In genomic region chr4:93201471-93201870, GRCh38 we compare ENCODE assay signal across 21 cellular contexts.
A peak's percentile ranks its signal among the peaks of the same experiment; 100 is the strongest.
DNase-seq lines count a peak whose midpoint lies in the region; ATAC-seq and TF ChIP-seq lines count a peak whose summit lies in the region.
"Had no signal": no experiment of that assay in that cellular context is flagged by ENCODE, and none has a peak within 500 bp of the region (broad histone marks: within the 10 kb centered on the region; RNA-seq: fewer than 3 reads in every experiment).

No MANE protein-coding gene starts in this region.

- H3K9me3 ChIP-seq in suprapubic skin = no peaks in the 10 kb centered on the region
- H3K9me3 ChIP-seq: A549 had no signal

- no peaks in the 10 kb centered on the region for H3K4me1 ChIP-seq in suprapubic skin
- H3K4me1 ChIP-seq: A549 had no signal

- H3K27ac ChIP-seq in suprapubic skin = no peak overlapping the region
- H3K27ac ChIP-seq: 22Rv1, A549, C4-2B, HL-60 had no signal

- peak; percentile 46 for DNase-seq in DMS 273 (lab: John Stamatoyannopoulos, UW; ENCODE audit: unreplicated experiment)
- DNase-seq in DMS 273 treated with DMSO at 0.1 percent for 48 hours (lab: John Stamatoyannopoulos, UW) = no peak
- peak; percentile 58 to 83 for DNase-seq in NCI-H446 (lab: John Stamatoyannopoulos, UW)
- no peak for DNase-seq in WTC11 (ENCODE audit: low spot score)
- DNase-seq in superior temporal gyrus (ENCODE audit: extremely low spot score) = peak; percentile 17
- no peak for DNase-seq in KG1 (lab: John Stamatoyannopoulos, UW)
- no peak for DNase-seq in suprapubic skin (ENCODE audit: low spot score in 2 of 2)
- no peak for DNase-seq in stimulated activated CD4-positive, alpha-beta T cell treated with anti-CD3 and anti-CD28 coated beads, Interleukin-4, amount 100 ng/mL, for 1 hour
- DNase-seq: AML-193; Calu3; CD4-positive, alpha-beta memory T cell; DMS153; DMS79; GF-D8; HCEC 1CT; IMR-90 had no signal

- no peaks in the 10 kb centered on the region for H3K36me3 ChIP-seq in suprapubic skin

- H3K27ac Mint-ChIP-seq in WTC11 = peak overlapping the region; percentile 88
- H3K27ac Mint-ChIP-seq: CD4-positive, alpha-beta memory T cell; GM23338 had no signal

- H3K4me1 Mint-ChIP-seq in WTC11 = peaks cover 28% of the 10 kb centered on the region
- H3K4me1 Mint-ChIP-seq: CD4-positive, alpha-beta memory T cell had no signal

- peaks cover 4% of the 10 kb centered on the region; the same call in 1 of the 2 replicates for H3K9me3 Mint-ChIP-seq in WTC11
- H3K9me3 Mint-ChIP-seq: GM23338 had no signal

- H3K27me3 Mint-ChIP-seq in WTC11 (ENCODE audit: low read depth) = no peaks in the 10 kb centered on the region
- H3K27me3 Mint-ChIP-seq: CD4-positive, alpha-beta memory T cell had no signal

- no peak for TF ChIP-seq CTCF in WTC11 (IDR thresholded peaks at IDR 0.05)
- TF ChIP-seq CTCF in suprapubic skin (IDR thresholded peaks at IDR 0.05) = no peak

- CTCF ChIA-PET in WTC11 (lab: Charles Lee) = interaction anchor here (2.0 kb wide), 1 partner anchor 43 kb away, joined by 9 read pairs; no protein-coding TSS in a partner anchor

- WGBS in suprapubic skin = 24% methylated on average over 4 of the region's 4 CpGs

- TF ChIP-seq POLR2A in suprapubic skin (IDR thresholded peaks at IDR 0.05) = no peak

- H3K36me3 Mint-ChIP-seq in WTC11 = no peaks in the 10 kb centered on the region
- H3K36me3 Mint-ChIP-seq: CD4-positive, alpha-beta memory T cell had no signal

- TF ChIP-seq EP300 in suprapubic skin (IDR thresholded peaks at IDR 0.05) = no peak

- H3K4me3 ChIP-seq in suprapubic skin = no peak overlapping the region
- H3K4me3 ChIP-seq: A549, GM23338 had no signal

- POLR2A ChIA-PET in WTC11 (lab: Charles Lee) = no interaction called here

- no peaks in the 10 kb centered on the region for H3K27me3 ChIP-seq in suprapubic skin

- H3K4me3 Mint-ChIP-seq in WTC11 = no peak overlapping the region
- H3K4me3 Mint-ChIP-seq: CD4-positive, alpha-beta memory T cell; GM23338 had no signal

- no peak for ATAC-seq in WTC11
- ATAC-seq: A549, GM23338 had no signal

TF ChIP-seq in WTC11, 78 proteins besides CTCF, POLR2A, EP300 and RAD21:
- TF ChIP-seq JAZF1 (CRISPR knock-in tag; IDR thresholded peaks at IDR 0.05) (no peak), NFYB (CRISPR knock-in tag; conservative IDR thresholded peaks at IDR 0.05; ENCODE audit: low read depth) (no peak), ZNF532 (CRISPR knock-in tag; IDR thresholded peaks at IDR 0.05; ENCODE audit: borderline replicate concordance) (no peak), GTF2I (CRISPR knock-in tag; conservative IDR thresholded peaks at IDR 0.05) (no peak), GABPB1 (CRISPR knock-in tag; IDR thresholded peaks at IDR 0.05) (no peak), ZNF671 (CRISPR knock-in tag; IDR thresholded peaks at IDR 0.05) (no peak), HMGA2 (CRISPR knock-in tag; IDR thresholded peaks at IDR 0.05) (no peak), PRRX2 (CRISPR knock-in tag; IDR thresholded peaks at IDR 0.05) (no peak), IRF2 (CRISPR knock-in tag; IDR thresholded peaks at IDR 0.05; ENCODE audit: borderline replicate concordance, low read depth) (no peak), ZMAT4 (CRISPR knock-in tag; IDR thresholded peaks at IDR 0.05) (no peak)

Comparison
In these comparisons a context has a peak if more than half of its experiments do, and no peak if none do; other contexts are left out.
1. DNase-seq: peak in DMS 273 (single experiment), NCI-H446 (2 of 2) and superior temporal gyrus (single experiment); none in DMS 273 treated with DMSO at 0.1 percent for 48 hours (single experiment), WTC11 (single experiment), KG1 (single experiment), suprapubic skin (0 of 2) and stimulated activated CD4-positive, alpha-beta T cell treated with anti-CD3 and anti-CD28 coated beads, Interleukin-4, amount 100 ng/mL, for 1 hour (single experiment).